ENCODE assay signal across 20 cellular contexts in genomic region chr5:55679556-55679955, GRCh38. TPM values are rescaled to one million over a fixed set of nuclear protein-coding genes. Genes with fewer than 3 reads are reported as not detected.
A peak's percentile ranks its signal among the peaks of the same experiment; 100 is the strongest.
DNase-seq lines count a peak whose midpoint lies in the region; ATAC-seq, FAIRE-seq and TF ChIP-seq lines count a peak whose summit lies in the region.
"Had no signal": no experiment of that assay in that cellular context is flagged by ENCODE, and none has a peak within 500 bp of the region (broad histone marks: within the 10 kb centered on the region; RNA-seq: fewer than 3 reads in every experiment).

No MANE protein-coding gene starts in this region.

- H3K56ac ChIP-seq in IMR-90 (ENCODE audit: extremely low read depth, insufficient read depth, low read length): no peak overlapping the region; the same call in 1 of the 2 replicates

- H3K18ac ChIP-seq in IMR-90 (ENCODE audit: low read depth, low read length): no peak overlapping the region

- WGBS in IMR-90 (ENCODE audit: extremely low coverage in 2 of 2, insufficient read length in 1 of 2), 2 experiments: no CpG with 5 or more reads among the region's 1 CpG
- 89% methylated on average over 1 of the region's 1 CpG for WGBS in smooth muscle cell (ENCODE audit: low lambda C conversion rate)

- in situ Hi-C loops in IMR-90 (cut with MboI; ENCODE audit: low sequenced_read_pairs) (no loop called here), gastrocnemius medialis (cut with MboI; ENCODE audit: low sequenced_read_pairs in 4 of 4) (loop anchor here in 2 of 4 donors (25.0 kb wide), 1 partner anchor 342 kb away; no protein-coding TSS in a partner anchor)

- H2BK120ac ChIP-seq in IMR-90 (ENCODE audit: low read depth, low read length): no peak overlapping the region

- dilution Hi-C loops in IMR-90 (cut with HindIII; ENCODE audit: low sequenced_read_pairs, unreplicated experiment): no loop called here

- H3K4ac ChIP-seq in IMR-90 (ENCODE audit: low read depth, low read length): no peak overlapping the region

- H2AK9ac ChIP-seq in IMR-90 (replicated peaks; ENCODE audit: low read depth, low read length, poor library complexity): no peak overlapping the region

- POLR2A ChIA-PET in IMR-90 (lab: Charles Lee; ENCODE audit: unreplicated experiment): interaction anchor here (0.6 kb wide), 1 partner anchor 122 kb away, joined by 3 read pairs; no protein-coding TSS in a partner anchor

- H3K9me3 ChIP-seq in IMR-90 (ENCODE audit: control insufficient read depth, insufficient read depth, low read length) (no peaks in the 10 kb centered on the region), smooth muscle cell (replicated peaks; ENCODE audit: low read depth) (no peaks in the 10 kb centered on the region), gastrocnemius medialis (no peaks in the 10 kb centered on the region)

- no peak for TF ChIP-seq CTCF in AG10803 (conservative IDR thresholded peaks at IDR 0.05; ENCODE audit: low read length)
- TF ChIP-seq CTCF in IMR-90 (conservative IDR thresholded peaks at IDR 0.05; ENCODE audit: low read depth, low read length): no peak
- no peak for TF ChIP-seq CTCF in smooth muscle cell (IDR thresholded peaks at IDR 0.05; ENCODE audit: borderline replicate concordance, insufficient read depth, poor library complexity, severe bottlenecking)
- no peak for TF ChIP-seq CTCF in gastrocnemius medialis (IDR thresholded peaks at IDR 0.05 in 4 of 5, conservative IDR thresholded peaks at IDR 0.05 in 1 of 5)

- H3K4me3 ChIP-seq in AG10803 (ENCODE audit: low read length) (no peak overlapping the region), IMR-90 (ENCODE audit: insufficient read depth, low read depth, low read length) (no peak overlapping the region), smooth muscle cell (no peak overlapping the region), gastrocnemius medialis (no peak overlapping the region)

- no peak overlapping the region for H3K4me2 ChIP-seq in IMR-90 (ENCODE audit: low read depth, low read length)
- H3K4me2 ChIP-seq in smooth muscle cell: no peak overlapping the region

- no peak overlapping the region for H2BK20ac ChIP-seq in IMR-90 (ENCODE audit: low read depth, low read length)

- no peak overlapping the region for H4K8ac ChIP-seq in IMR-90 (ENCODE audit: low read depth in 2 of 2, low read length in 2 of 2)

- no peak overlapping the region for H4K5ac ChIP-seq in IMR-90 (ENCODE audit: low read depth, low read length)

- H2BK5ac ChIP-seq in IMR-90 (ENCODE audit: low read depth, low read length, poor library complexity, severe bottlenecking): peak overlapping the region; percentile 45

- no peak overlapping the region; the same call in 1 of the 2 replicates for H3K14ac ChIP-seq in IMR-90 (replicated peaks; ENCODE audit: low read depth, low read length)

- peak; percentile 24 for FAIRE-seq in islet of Langerhans (lab: Jason Lieb, UNC)
- FAIRE-seq: GM19239 had no signal

- no peak overlapping the region for H2AK5ac ChIP-seq in IMR-90 (ENCODE audit: low read depth, low read length)

- H2BK15ac ChIP-seq in IMR-90 (ENCODE audit: low read depth, low read length): no peak overlapping the region

- H3K27me3 ChIP-seq in IMR-90 (ENCODE audit: control insufficient read depth, insufficient read depth, low read length) (no peaks in the 10 kb centered on the region), smooth muscle cell (ENCODE audit: low read depth) (no peaks in the 10 kb centered on the region), gastrocnemius medialis (no peaks in the 10 kb centered on the region)

- H3K36me3 ChIP-seq in IMR-90 (ENCODE audit: control insufficient read depth, insufficient read depth, low read length): no peaks in the 10 kb centered on the region
- no peaks in the 10 kb centered on the region for H3K36me3 ChIP-seq in smooth muscle cell (ENCODE audit: low read depth)
- H3K36me3 ChIP-seq in gastrocnemius medialis: no peaks in the 10 kb centered on the region

- H3K27ac ChIP-seq in IMR-90 (ENCODE audit: insufficient read depth, low read length) (no peak overlapping the region; the same call in 1 of the 2 replicates), smooth muscle cell (ENCODE audit: low read depth) (peak overlapping the region; percentile 31), gastrocnemius medialis (no peak overlapping the region)
- H3K27ac ChIP-seq: HL-60 had no signal

- no peaks in the 10 kb centered on the region for H3F3A ChIP-seq in smooth muscle cell (ENCODE audit: low read depth)

- no peak overlapping the region for H4K91ac ChIP-seq in IMR-90 (ENCODE audit: insufficient read depth, low read depth, low read length)

- peak; percentile 73 for ATAC-seq in IMR-90 (ENCODE audit: low read depth)
- no peak for ATAC-seq in gastrocnemius medialis
- ATAC-seq: CD8-positive, alpha-beta T cell had no signal

- no TSS peak for BruUV-seq in IMR-90 (replicated peaks; lab: Mats Ljungman, UMichigan)

- TF ChIP-seq RAD21 in IMR-90 (IDR thresholded peaks at IDR 0.05; ENCODE audit: low read length): no peak

- intact Hi-C loops in IMR-90 (cut with micrococcal nuclease): loop anchor here (5.0 kb wide), 2 partner anchors 77 to 147 kb away; partner anchors contain the start of gene PLPP1
- intact Hi-C loops in gastrocnemius medialis (cut with DNase I; ENCODE audit: low total_unique reads): loop anchor here (5.0 kb wide), 1 partner anchor 42 kb away; no protein-coding TSS in a partner anchor

- H4K20me1 ChIP-seq in IMR-90 (ENCODE audit: insufficient read depth, low read length): no peaks in the 10 kb centered on the region
- H4K20me1 ChIP-seq in smooth muscle cell (ENCODE audit: low read depth): no peaks in the 10 kb centered on the region

- H2AFZ ChIP-seq in IMR-90 (replicated peaks; ENCODE audit: low read length, poor library complexity) (no peak overlapping the region), smooth muscle cell (ENCODE audit: low read depth) (no peak overlapping the region)

- no peak overlapping the region for H3K23ac ChIP-seq in IMR-90 (ENCODE audit: low read depth, low read length)

- no peak for TF ChIP-seq POLR2A in IMR-90 (IDR thresholded peaks at IDR 0.05; ENCODE audit: low read depth, low read length)
- no peak for TF ChIP-seq POLR2A in gastrocnemius medialis (IDR thresholded peaks at IDR 0.05)

- peak; percentile 25 for DNase-seq in AG10803 (ENCODE audit: low read depth)
- DNase-seq in IMR-90: peak; percentile 28
- DNase-seq in smooth muscle cell (lab: John Stamatoyannopoulos, UW; ENCODE audit: unreplicated experiment): no peak
- no peak for DNase-seq in NCI-H2029 (lab: John Stamatoyannopoulos, UW)
- DNase-seq in gastrocnemius medialis: no peak
- no peak for DNase-seq in effector CD4-positive, alpha-beta T cell
- no peak for DNase-seq in iPS-NIHi11 (ENCODE audit: low spot score)
- DNase-seq: CD8-positive, alpha-beta T cell; COR-L47; DMS153; DMS79 treated with DMSO at 0.1 percent for 48 hours; GDM1; HCEC 1CT had no signal

- H3K4me1 ChIP-seq in IMR-90 (ENCODE audit: control insufficient read depth, insufficient read depth, low read length): peaks cover 2% of the 10 kb centered on the region
- H3K4me1 ChIP-seq in smooth muscle cell (ENCODE audit: low read depth): peaks cover 8% of the 10 kb centered on the region
- H3K4me1 ChIP-seq in gastrocnemius medialis: peaks cover 20 to 27% of the 10 kb centered on the region in 2 donors

- CTCF ChIA-PET in IMR-90 (lab: Yijun Ruan, JAX): interaction anchor here (0.6 to 0.8 kb wide), 2 partner anchors 28 to 273 kb away, joined by 3 read pairs; no protein-coding TSS in a partner anchor

- peaks cover 9% of the 10 kb centered on the region for H3K79me2 ChIP-seq in smooth muscle cell (ENCODE audit: low read depth)

- peaks cover 0 to 7% of the 10 kb centered on the region in 2 experiments; a peak in 2 of 4 replicates for H3K79me1 ChIP-seq in IMR-90 (ENCODE audit: low read depth in 1 of 2, low read length in 2 of 2)

- H3K9ac ChIP-seq in IMR-90 (ENCODE audit: low read depth, low read length) (no peak overlapping the region), smooth muscle cell (ENCODE audit: low read depth) (no peak overlapping the region)

- H3K9me1 ChIP-seq in IMR-90 (ENCODE audit: insufficient read depth, low read length): peaks cover 9% of the 10 kb centered on the region; the same call in 1 of the 2 replicates

TF ChIP-seq in IMR-90, 13 proteins besides CTCF, POLR2A, EP300 and RAD21 (continues in another document):
- no peak for TF ChIP-seq MXI1 (IDR thresholded peaks at IDR 0.05; ENCODE audit: borderline replicate concordance, low read depth, low read length)
- TF ChIP-seq NFE2L2 (IDR thresholded peaks at IDR 0.05; ENCODE audit: low read depth, low read length): no peak
- TF ChIP-seq BHLHE40 (IDR thresholded peaks at IDR 0.05; ENCODE audit: low read depth, low read length): no peak
- no peak for TF ChIP-seq SMC3 (IDR thresholded peaks at IDR 0.05; ENCODE audit: low read depth, low read length)
- no peak for TF ChIP-seq RCOR1 (IDR thresholded peaks at IDR 0.05; ENCODE audit: insufficient replicate concordance, low read length)
- no peak for TF ChIP-seq USF2 (IDR thresholded peaks at IDR 0.05; ENCODE audit: low read depth, low read length)
- no peak for TF ChIP-seq MAFK (IDR thresholded peaks at IDR 0.05; ENCODE audit: low read depth, low read length)

RNA-seq across cellular contexts. Expression of gene SLC38A9, which starts 32.6 kb away (rescaled TPM):
- total RNA-seq in IMR-90 (2012; rRNA removed) (20.8 and 24.2 TPM in 2 replicates), smooth muscle cell (41.0 and 43.9 TPM in 2 replicates), gastrocnemius medialis (10 to 100 TPM in 2 of 4 donors, 1 to 10 TPM in 2; 5.4 to 11.9 (median 10.2) TPM)
- polyA plus RNA-seq in IMR-90 (2012; rRNA removed) (8.1 and 10.5 TPM in 2 replicates), smooth muscle cell (19.8 and 20.8 TPM in 2 replicates)
- polyA plus RNA-seq in IMR-90 (2012; cell fraction: cytosol; rRNA removed): 2.0 and 4.4 TPM in 2 replicates
- polyA plus RNA-seq in IMR-90 (2012; cell fraction: nucleus; rRNA removed; ENCODE audit: low replicate concordance): 2.1 and 27.5 TPM in 2 replicates

RNA-seq across cellular contexts. Expression of gene DDX4, which starts 58.3 kb away (rescaled TPM):
- not detected in 2 replicates for total RNA-seq in IMR-90 (2012; rRNA removed)
- not detected in 2 replicates for polyA plus RNA-seq in IMR-90 (2012; rRNA removed)
- not detected in 2 replicates for polyA plus RNA-seq in IMR-90 (2012; cell fraction: cytosol; rRNA removed)
- not detected in 2 replicates for polyA plus RNA-seq in IMR-90 (2012; cell fraction: nucleus; rRNA removed; ENCODE audit: low replicate concordance)
- 0.09 TPM in 1 of 2 replicates, not detected in the other for total RNA-seq in smooth muscle cell
- not detected in 2 replicates for polyA plus RNA-seq in smooth muscle cell
- total RNA-seq in gastrocnemius medialis: not detected
- total RNA-seq: A172; CD8-positive, alpha-beta T cell; H4 had no signal
- polyA plus RNA-seq: BJ, CD14-positive monocyte had no signal

Comparison
In these comparisons a context has a peak if more than half of its experiments do, and no peak if none do; other contexts are left out.
1. DNase-seq: peak in AG10803 (single experiment) and IMR-90 (single experiment); none in smooth muscle cell (single experiment), NCI-H2029 (single experiment), gastrocnemius medialis (0 of 2), effector CD4-positive, alpha-beta T cell (single experiment) and iPS-NIHi11 (single experiment).